Comparison of ENCODE assay signal across 8 cellular contexts in genomic region chr15:70504305-70504951, GRCh38.
DNase-seq lines count a peak whose midpoint lies in the region; ATAC-seq, FAIRE-seq and TF ChIP-seq lines count a peak whose summit lies in the region.

No MANE protein-coding gene starts in this region.

- peak overlapping the region; percentile 45 for H3K27ac Mint-ChIP-seq in activated CD4-positive, alpha-beta memory T cell treated with anti-CD3 and anti-CD28 coated beads, Interleukin-2, amount 10 ng/mL, durations not matched to agents 7 days and 5 days
- H3K27ac Mint-ChIP-seq in immature natural killer cell: no peak overlapping the region

- peaks cover 19% of the 10 kb centered on the region for H3K9me3 Mint-ChIP-seq in activated CD4-positive, alpha-beta memory T cell treated with anti-CD3 and anti-CD28 coated beads, Interleukin-2, amount 10 ng/mL, durations not matched to agents 7 days and 5 days
- peaks cover 0 to 7% (median 0%) of the 10 kb centered on the region in 6 donors for H3K9me3 Mint-ChIP-seq in immature natural killer cell

- H3K27me3 ChIP-seq in GM06990 (replicated peaks; ENCODE audit: control insufficient read depth, insufficient read depth, low read length): no peaks in the 10 kb centered on the region

- H3K4me3 Mint-ChIP-seq in activated CD4-positive, alpha-beta memory T cell treated with anti-CD3 and anti-CD28 coated beads, Interleukin-2, amount 10 ng/mL, durations not matched to agents 7 days and 5 days: no peak overlapping the region
- peak overlapping the region; percentile 47 to 76 (median 67) for H3K4me3 Mint-ChIP-seq in immature natural killer cell

- peak; percentile 27 for FAIRE-seq in urothelium cell line (lab: Jason Lieb, UNC)

- POLR2A ChIA-PET in activated CD4-positive, alpha-beta memory T cell treated with anti-CD3 and anti-CD28 coated beads, Interleukin-2, amount 10 ng/mL, durations not matched to agents 7 days and 5 days (lab: Charles Lee): interaction anchor here (0.7 to 2.9 kb wide), 12 partner anchors 12 to 1051 kb away, joined by 3 to 23 read pairs (median 4); partner anchors contain the start of genes RPLP1 and TLE3

- peak; percentile 73 for DNase-seq in GM06990 (ENCODE audit: extremely low read depth, insufficient read length)
- DNase-seq in activated CD4-positive, alpha-beta memory T cell treated with anti-CD3 and anti-CD28 coated beads, Interleukin-2, amount 10 ng/mL, durations not matched to agents 7 days and 5 days: peak; percentile 26
- peak in 1 of 3 donors; percentile 41 for DNase-seq in immature natural killer cell
- peak; percentile 57 for DNase-seq in urothelium cell line (ENCODE audit: low spot score)
- no peak for DNase-seq in epidermal melanocyte (ENCODE audit: insufficient read length, low spot score)

- H3K4me1 Mint-ChIP-seq in activated CD4-positive, alpha-beta memory T cell treated with anti-CD3 and anti-CD28 coated beads, Interleukin-2, amount 10 ng/mL, durations not matched to agents 7 days and 5 days: peaks cover 63% of the 10 kb centered on the region
- peaks cover 47 to 65% of the 10 kb centered on the region in 2 donors for H3K4me1 Mint-ChIP-seq in immature natural killer cell

- TF ChIP-seq CTCF in GM06990 (IDR thresholded peaks at IDR 0.05; ENCODE audit: insufficient read depth, low read length, poor library complexity, severe bottlenecking): no peak

- CTCF ChIA-PET in activated CD4-positive, alpha-beta memory T cell treated with anti-CD3 and anti-CD28 coated beads, Interleukin-2, amount 10 ng/mL, durations not matched to agents 7 days and 5 days (lab: Charles Lee): interaction anchor here (1.1 to 4.1 kb wide), 8 partner anchors 8 to 1042 kb away, joined by 3 to 21 read pairs (median 6); partner anchors contain the start of gene TLE3

- H3K4me3 ChIP-seq in GM06990 (replicated peaks; ENCODE audit: low read depth, low read length): no peak overlapping the region; the same call in 1 of the 2 replicates

- peaks cover 43% of the 10 kb centered on the region for H3K27me3 Mint-ChIP-seq in activated CD4-positive, alpha-beta memory T cell treated with anti-CD3 and anti-CD28 coated beads, Interleukin-2, amount 10 ng/mL, durations not matched to agents 7 days and 5 days
- peaks cover 7 to 13% (median 9%) of the 10 kb centered on the region in 3 donors for H3K27me3 Mint-ChIP-seq in immature natural killer cell (ENCODE audit: low read depth in 3 of 3)

- H3K36me3 Mint-ChIP-seq in activated CD4-positive, alpha-beta memory T cell treated with anti-CD3 and anti-CD28 coated beads, Interleukin-2, amount 10 ng/mL, durations not matched to agents 7 days and 5 days (ENCODE audit: low read depth): peaks cover 11% of the 10 kb centered on the region
- peaks cover 0 to 5% (median 0%) of the 10 kb centered on the region in 3 donors for H3K36me3 Mint-ChIP-seq in immature natural killer cell

- H3K36me3 ChIP-seq in GM06990 (ENCODE audit: control insufficient read depth, insufficient read depth, low read length): no peaks in the 10 kb centered on the region

- ATAC-seq in GM19468 (IDR thresholded peaks at IDR 0.05; ENCODE audit: extremely low read depth, unreplicated experiment) (peak; percentile 24), HG03571 (IDR thresholded peaks at IDR 0.05; ENCODE audit: unreplicated experiment) (peak; percentile 62), GM21526 (IDR thresholded peaks at IDR 0.05; ENCODE audit: low FRiP score, unreplicated experiment) (no peak)
